ENCODE assay signal across 14 cellular contexts in the genomic region with DNA sequence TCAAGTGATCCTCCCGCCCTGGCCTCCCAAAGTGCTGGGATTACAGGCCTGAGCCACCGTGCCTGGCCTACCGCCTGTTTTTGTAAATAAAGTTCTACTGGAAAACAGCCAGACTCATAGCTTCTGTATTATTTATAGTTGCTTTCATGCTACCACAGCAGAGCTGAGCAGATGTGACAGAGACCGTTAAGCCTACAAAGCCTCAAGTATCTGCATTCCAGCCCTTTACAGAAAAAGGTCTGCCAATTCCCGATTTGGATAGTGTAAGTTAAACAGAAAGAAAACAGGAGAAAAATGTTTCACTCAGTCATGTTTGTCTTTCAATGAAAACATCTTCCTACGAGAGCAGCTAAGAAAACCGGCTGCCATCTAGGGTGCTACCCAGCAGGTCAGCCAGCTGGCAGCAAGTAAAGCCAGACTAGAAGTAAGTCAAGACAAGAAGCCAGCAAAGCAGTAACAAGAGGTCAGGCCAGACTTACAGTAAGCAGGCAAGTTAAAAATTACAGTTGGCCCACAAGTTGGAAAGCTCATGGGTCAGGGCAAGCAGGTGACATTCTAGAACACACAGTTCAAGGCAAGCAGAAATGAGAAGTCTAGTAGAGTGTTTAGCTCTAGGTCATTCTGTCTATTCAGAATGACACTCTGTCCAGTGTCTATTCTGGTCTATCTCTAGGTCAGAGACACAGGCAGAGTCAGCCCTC. TPM values are rescaled to one million over a fixed set of nuclear protein-coding genes. Genes with fewer than 3 reads are reported as not detected.
DNase-seq lines count a peak whose midpoint lies in the region; ATAC-seq and TF ChIP-seq lines count a peak whose summit lies in the region.
"Had no signal": no experiment of that assay in that cellular context is flagged by ENCODE, and none has a peak within 500 bp of the region (broad histone marks: within the 10 kb centered on the region; RNA-seq: fewer than 3 reads in every experiment).

No MANE protein-coding gene starts in this region.

- H3K4me3 ChIP-seq in gastroesophageal sphincter (no peak overlapping the region), Peyer's patch (no peak overlapping the region)
- H3K4me3 ChIP-seq: GM23338 had no signal

- peaks cover 0 to 23% (median 7%) of the 10 kb centered on the region in 3 donors for H3K4me1 ChIP-seq in gastroesophageal sphincter
- peaks cover 0 to 17% (median 0%) of the 10 kb centered on the region in 4 donors for H3K4me1 ChIP-seq in Peyer's patch

- H3K9me3 ChIP-seq in gastroesophageal sphincter (no peaks in the 10 kb centered on the region), Peyer's patch (no peaks in the 10 kb centered on the region)

- H3K27ac ChIP-seq in VCaP (peak overlapping the region; percentile 39), gastroesophageal sphincter (peak overlapping the region; percentile 58 to 77 (median 72)), Peyer's patch (peak overlapping the region in 2 of 4 donors; percentile 25 to 65)
- H3K27ac ChIP-seq: brain microvascular endothelial cell had no signal

- ATAC-seq in gastroesophageal sphincter (peak; percentile 81), GM18520 (IDR thresholded peaks at IDR 0.05; ENCODE audit: unreplicated experiment) (no peak)
- ATAC-seq: GM23338, WTC11 had no signal

- no peak for TF ChIP-seq EP300 in gastroesophageal sphincter (IDR thresholded peaks at IDR 0.05)

- H3K36me3 ChIP-seq in gastroesophageal sphincter (peaks cover 2 to 71% of the 10 kb centered on the region in 2 donors), Peyer's patch (peaks cover 0 to 56% (median 0%) of the 10 kb centered on the region in 3 donors)

- DNase-seq in EH (ENCODE audit: low read depth): peak; percentile 51
- peak; percentile 56 for DNase-seq in posterior vena cava (ENCODE audit: low spot score)
- no peak for DNase-seq in Peyer's patch
- no peak for DNase-seq in NCI-H1417 treated with DMSO at 0.1 percent for 48 hours (lab: John Stamatoyannopoulos, UW)
- DNase-seq in HPDE6-E6E7 (ENCODE audit: extremely low spot score): no peak
- DNase-seq: activated T-cell treated with anti-CD3 and anti-CD28 coated beads for 4 hours; brain microvascular endothelial cell; CD4-positive, CD25-positive, alpha-beta regulatory T cell; Karpas-422 had no signal

- H3K27me3 ChIP-seq in gastroesophageal sphincter: no peaks in the 10 kb centered on the region
- H3K27me3 ChIP-seq in Peyer's patch: no peaks in the 10 kb centered on the region
- H3K27me3 ChIP-seq: brain microvascular endothelial cell had no signal

- intact Hi-C loops in posterior vena cava (cut with DNase I): no loop called here

- WGBS in gastroesophageal sphincter (ENCODE audit: low coverage in 1 of 2), 2 donors: 4 to 36% methylated on average over 2 to 3 of the region's 7 CpGs

- TF ChIP-seq CTCF in VCaP (conservative IDR thresholded peaks at IDR 0.05) (no peak), gastroesophageal sphincter (IDR thresholded peaks at IDR 0.05) (no peak), Peyer's patch (IDR thresholded peaks at IDR 0.05) (no peak)

- no peak for TF ChIP-seq POLR2A in gastroesophageal sphincter (IDR thresholded peaks at IDR 0.05)
- no peak for TF ChIP-seq POLR2A in Peyer's patch (IDR thresholded peaks at IDR 0.05)

RNA-seq across cellular contexts. Expression of gene NCBP3, which starts 17.7 kb away (rescaled TPM):
- total RNA-seq in gastroesophageal sphincter (10 to 100 TPM; 22.2 to 25.7 (median 24.3) TPM), posterior vena cava (10 to 100 TPM; 22.3 to 22.8 TPM), Peyer's patch (10 to 100 TPM; 24.8 to 41.6 (median 32.2) TPM)

RNA-seq across cellular contexts. Expression of gene ITGAE, which starts 27.3 kb away (rescaled TPM):
- total RNA-seq in gastroesophageal sphincter: 10 to 100 TPM; 20.3 to 35.2 (median 21.7) TPM
- total RNA-seq in posterior vena cava: 10 to 100 TPM; 18.2 to 25.6 TPM
- total RNA-seq in Peyer's patch: 10 to 100 TPM; 14.9 to 41.8 (median 31.5) TPM

Comparison
In these comparisons a context has a peak if more than half of its experiments do, and no peak if none do; other contexts are left out.
1. DNase-seq: peak in EH (single experiment) and posterior vena cava (single experiment); none in Peyer's patch (0 of 3), NCI-H1417 treated with DMSO at 0.1 percent for 48 hours (single experiment) and HPDE6-E6E7 (single experiment).